17 cellular contexts compared by ENCODE assay signal in genomic region chr7:121383235-121383634, GRCh38. TPM values are rescaled to one million over a fixed set of nuclear protein-coding genes. Genes with fewer than 3 reads are reported as not detected.
DNase-seq lines count a peak whose midpoint lies in the region; ATAC-seq and TF ChIP-seq lines count a peak whose summit lies in the region.
"Had no signal": no experiment of that assay in that cellular context is flagged by ENCODE, and none has a peak within 500 bp of the region (broad histone marks: within the 10 kb centered on the region; RNA-seq: fewer than 3 reads in every experiment).

No MANE protein-coding gene starts in this region.

- H3K27ac ChIP-seq in OCI-LY1 (ENCODE audit: low read depth, low read length, poor library complexity, severe bottlenecking) (peak overlapping the region; percentile 77), body of pancreas (peak overlapping the region in 3 of 4 donors; percentile 73 to 82 (median 75)), SK-N-SH (ENCODE audit: low read depth in 2 of 2, low read length in 1 of 2) (no peak overlapping the region)

- intact Hi-C loops in natural killer cell (cut with micrococcal nuclease), result loop anchor here (10.0 kb wide), 1 partner anchor 52 kb away; no protein-coding TSS in a partner anchor
- intact Hi-C loops in body of pancreas (cut with DNase I), result no loop called here

- H3K9me3 ChIP-seq in OCI-LY1 (ENCODE audit: low read length) (no peaks in the 10 kb centered on the region), body of pancreas (no peaks in the 10 kb centered on the region), SK-N-SH (no peaks in the 10 kb centered on the region)
- H3K9me3 ChIP-seq: BE2C, HAP-1 had no signal

- DNase-seq in natural killer cell, result no peak
- no peak for DNase-seq in natural killer cell treated with Interleukin-12 subunit alpha and Interleukin-12 subunit beta and Interleukin-15 and Interleukin-18, amount 100 ng/mL, for 72 hours (ENCODE audit: low spot score)
- no peak for DNase-seq in body of pancreas
- DNase-seq in NK-92 treated with Interleukin-12 subunit alpha and Interleukin-12 subunit beta, amount 100 ng/mL, for 24 hours (lab: John Stamatoyannopoulos, UW), result no peak
- no peak for DNase-seq in osteocyte (ENCODE audit: extremely low spot score, unreplicated experiment)
- DNase-seq in SK-N-SH, result no peak
- no peak for DNase-seq in stimulated activated CD4-positive, alpha-beta T cell treated with anti-CD3 and anti-CD28 coated beads, Interleukin-4, amount 100 ng/mL, for 24 hours
- DNase-seq: BE2C, EL, IMR-90, NCI-H1436 treated with DMSO at 0.1 percent for 48 hours, NCI-H2081 treated with DMSO at 0.1 percent for 48 hours, SIG-M5 had no signal

- H4K20me1 ChIP-seq in OCI-LY1 (ENCODE audit: insufficient read depth, low read length), result no peaks in the 10 kb centered on the region
- H4K20me1 ChIP-seq in SK-N-SH (ENCODE audit: insufficient read depth), result peaks cover 55% of the 10 kb centered on the region

- H3K27ac Mint-ChIP-seq in natural killer cell (peak overlapping the region; percentile 54 to 56), osteocyte (ENCODE audit: unreplicated experiment) (no peak overlapping the region)
- no peak overlapping the region for H3K27ac Mint-ChIP-seq in natural killer cell treated with Interleukin-12 subunit alpha and Interleukin-12 subunit beta and Interleukin-15 and Interleukin-18, amount 100 ng/mL, for 72 hours

- ATAC-seq in natural killer cell, result no peak
- no peak for ATAC-seq in natural killer cell treated with Interleukin-12 subunit alpha and Interleukin-12 subunit beta and Interleukin-15 and Interleukin-18, amount 100 ng/mL, for 72 hours
- ATAC-seq in body of pancreas, result no peak
- ATAC-seq: Panc1 had no signal

- no peak for TF ChIP-seq EP300 in SK-N-SH (IDR thresholded peaks at IDR 0.05; ENCODE audit: borderline replicate concordance in 1 of 2, low read depth in 1 of 2, low read length in 1 of 2)

- TF ChIP-seq POLR2A in body of pancreas (IDR thresholded peaks at IDR 0.05), result no peak

- H3K4me1 ChIP-seq in OCI-LY1 (ENCODE audit: insufficient read depth, low read length, severe bottlenecking), result peaks cover 82% of the 10 kb centered on the region
- H3K4me1 ChIP-seq in body of pancreas, result peaks cover 48% of the 10 kb centered on the region
- peaks cover 6 to 29% of the 10 kb centered on the region in 2 experiments; a peak in 3 of 4 replicates for H3K4me1 ChIP-seq in SK-N-SH (ENCODE audit: control insufficient read depth in 1 of 2, insufficient read depth in 2 of 2, low read depth in 1 of 2, low read length in 1 of 2)
- H3K4me1 ChIP-seq: BE2C, HAP-1 had no signal

- H3K4me3 ChIP-seq in OCI-LY1 (ENCODE audit: low read depth, low read length, poor library complexity, severe bottlenecking), result no peak overlapping the region
- no peak overlapping the region for H3K4me3 ChIP-seq in body of pancreas
- no peak overlapping the region for H3K4me3 ChIP-seq in SK-N-SH (ENCODE audit: low read depth in 2 of 2, low read length in 1 of 2)
- H3K4me3 ChIP-seq: HAP-1 had no signal

- H2AFZ ChIP-seq in OCI-LY1 (ENCODE audit: low read length) (no peak overlapping the region), SK-N-SH (ENCODE audit: low read depth) (no peak overlapping the region)

- H3F3A ChIP-seq in OCI-LY1 (ENCODE audit: insufficient read depth, low read length) (no peaks in the 10 kb centered on the region), SK-N-SH (replicated peaks; ENCODE audit: insufficient read depth) (peaks cover 5% of the 10 kb centered on the region)

- H3K36me3 Mint-ChIP-seq in natural killer cell, result no peaks in the 10 kb centered on the region
- H3K36me3 Mint-ChIP-seq in natural killer cell treated with Interleukin-12 subunit alpha and Interleukin-12 subunit beta and Interleukin-15 and Interleukin-18, amount 100 ng/mL, for 72 hours, result peaks cover 11% of the 10 kb centered on the region
- peaks cover 15% of the 10 kb centered on the region for H3K36me3 Mint-ChIP-seq in osteocyte (ENCODE audit: unreplicated experiment)

- no peaks in the 10 kb centered on the region for H3K9me3 Mint-ChIP-seq in natural killer cell
- no peaks in the 10 kb centered on the region for H3K9me3 Mint-ChIP-seq in natural killer cell treated with Interleukin-12 subunit alpha and Interleukin-12 subunit beta and Interleukin-15 and Interleukin-18, amount 100 ng/mL, for 72 hours
- no peaks in the 10 kb centered on the region for H3K9me3 Mint-ChIP-seq in osteocyte (ENCODE audit: unreplicated experiment)

- H3K4me2 ChIP-seq in OCI-LY1 (ENCODE audit: low read length) (peak overlapping the region; percentile 19; the same call in 1 of the 2 replicates), SK-N-SH (no peak overlapping the region)

- no peaks in the 10 kb centered on the region for H3K9me2 ChIP-seq in OCI-LY1 (ENCODE audit: low read depth, low read length)
- no peaks in the 10 kb centered on the region; the same call in 1 of the 2 replicates for H3K9me2 ChIP-seq in SK-N-SH

- no peak overlapping the region for H3K9ac ChIP-seq in OCI-LY1 (ENCODE audit: low read length)
- no peak overlapping the region for H3K9ac ChIP-seq in SK-N-SH

- no peak overlapping the region for H3K4me3 Mint-ChIP-seq in natural killer cell
- H3K4me3 Mint-ChIP-seq in natural killer cell treated with Interleukin-12 subunit alpha and Interleukin-12 subunit beta and Interleukin-15 and Interleukin-18, amount 100 ng/mL, for 72 hours, result no peak overlapping the region
- H3K4me3 Mint-ChIP-seq in osteocyte (ENCODE audit: unreplicated experiment), result no peak overlapping the region

- WGBS in body of pancreas, 2 donors, result 65 to 95% methylated on average over 2 of the region's 2 CpGs
- 99% methylated on average over 2 of the region's 2 CpGs for WGBS in SK-N-SH (ENCODE audit: low lambda C conversion rate)

- peaks cover 29% of the 10 kb centered on the region for H3K36me3 ChIP-seq in OCI-LY1 (ENCODE audit: insufficient read depth, low read length)
- peaks cover 0 to 1% of the 10 kb centered on the region in 2 donors for H3K36me3 ChIP-seq in body of pancreas (replicated peaks in 1 of 2; ENCODE audit: insufficient read depth in 1 of 2, low read depth in 2 of 2)
- H3K36me3 ChIP-seq in SK-N-SH (replicated peaks in 1 of 2; ENCODE audit: control insufficient read depth in 1 of 2, insufficient read depth in 2 of 2, low read length in 1 of 2), result peaks cover 34 to 57% of the 10 kb centered on the region in 2 experiments
- H3K36me3 ChIP-seq: HAP-1 had no signal

- TF ChIP-seq RAD21 in SK-N-SH (IDR thresholded peaks at IDR 0.05; ENCODE audit: low read length), result no peak

- POLR2A ChIA-PET in SK-N-SH (lab: Yijun Ruan, JAX), result interaction anchor here (1.1 kb wide), 1 partner anchor 13 kb away, joined by 3 read pairs; the partner anchor contains the start of gene FAM3C

- no peaks in the 10 kb centered on the region for H3K27me3 ChIP-seq in OCI-LY1 (ENCODE audit: insufficient read depth, low read length)
- H3K27me3 ChIP-seq in body of pancreas, result no peaks in the 10 kb centered on the region
- no peaks in the 10 kb centered on the region for H3K27me3 ChIP-seq in SK-N-SH (ENCODE audit: insufficient read depth)
- H3K27me3 ChIP-seq: BE2C had no signal

- CTCF ChIA-PET in SK-N-SH (lab: Yijun Ruan, JAX), result interaction anchor here (0.7 to 7.6 kb wide), 6 partner anchors 9 to 392 kb away, joined by 3 to 71 read pairs (median 4); partner anchors contain the start of gene FAM3C

- H3K4me1 Mint-ChIP-seq in natural killer cell, result peaks cover 53 to 60% of the 10 kb centered on the region in 2 donors
- peaks cover 47 to 51% of the 10 kb centered on the region in 2 donors for H3K4me1 Mint-ChIP-seq in natural killer cell treated with Interleukin-12 subunit alpha and Interleukin-12 subunit beta and Interleukin-15 and Interleukin-18, amount 100 ng/mL, for 72 hours (ENCODE audit: low read depth in 2 of 2)
- H3K4me1 Mint-ChIP-seq in osteocyte (ENCODE audit: unreplicated experiment), result peaks cover 46% of the 10 kb centered on the region

- peaks cover 55% of the 10 kb centered on the region for H3K79me2 ChIP-seq in OCI-LY1 (ENCODE audit: insufficient read depth, low read length)
- peaks cover 87% of the 10 kb centered on the region for H3K79me2 ChIP-seq in SK-N-SH (ENCODE audit: insufficient read depth)

- no peaks in the 10 kb centered on the region for H3K27me3 Mint-ChIP-seq in natural killer cell (ENCODE audit: low read depth in 2 of 2)
- H3K27me3 Mint-ChIP-seq in natural killer cell treated with Interleukin-12 subunit alpha and Interleukin-12 subunit beta and Interleukin-15 and Interleukin-18, amount 100 ng/mL, for 72 hours, result no peaks in the 10 kb centered on the region
- no peaks in the 10 kb centered on the region for H3K27me3 Mint-ChIP-seq in osteocyte (ENCODE audit: unreplicated experiment)

- no peak for TF ChIP-seq CTCF in natural killer cell (IDR thresholded peaks at IDR 0.05)
- no peak for TF ChIP-seq CTCF in OCI-LY1 (IDR thresholded peaks at IDR 0.05; ENCODE audit: low read length)
- no peak for TF ChIP-seq CTCF in body of pancreas (IDR thresholded peaks at IDR 0.05)
- no peak for TF ChIP-seq CTCF in osteocyte (IDR thresholded peaks at IDR 0.05)
- TF ChIP-seq CTCF in SK-N-SH (IDR thresholded peaks at IDR 0.05), result no peak

TF ChIP-seq in SK-N-SH, 30 proteins besides CTCF, POLR2A, EP300 and RAD21:
- no peak for TF ChIP-seq SMC3 (IDR thresholded peaks at IDR 0.05; ENCODE audit: low read depth, low read length)
- TF ChIP-seq ELF1 (IDR thresholded peaks at IDR 0.05), result no peak
- TF ChIP-seq YY1 (IDR thresholded peaks at IDR 0.05; ENCODE audit: low read depth), result no peak
TF ChIP-seq in SK-N-SH: peak in this region for 0.

RNA-seq across cellular contexts. Expression of gene FAM3C, which starts 12.9 kb away (rescaled TPM):
- total RNA-seq in natural killer cell (10 to 100 TPM; 24.3 to 42.1 (median 37.0) TPM), body of pancreas (10 to 100 TPM; 33.6 to 69.3 TPM), osteocyte (37.4 and 42.0 TPM in 2 replicates)
- total RNA-seq in natural killer cell treated with Interleukin-12 subunit alpha and Interleukin-12 subunit beta and Interleukin-15 and Interleukin-18, amount 100 ng/mL, for 72 hours, result 10 to 100 TPM; 52.5 to 71.4 TPM
- 80.0 and 111 TPM in 2 replicates for polyA plus RNA-seq in SK-N-SH (2012; rRNA removed)
- polyA plus RNA-seq in SK-N-SH (2012; cell fraction: cytosol; rRNA removed), result 150 and 225 TPM in 2 replicates
- 26.5 and 70.6 TPM in 2 replicates for polyA plus RNA-seq in SK-N-SH (2012; cell fraction: nucleus; rRNA removed)

RNA-seq across cellular contexts. Expression of gene WNT16, which starts 54.4 kb away (rescaled TPM):
- not detected for total RNA-seq in natural killer cell
- not detected for total RNA-seq in natural killer cell treated with Interleukin-12 subunit alpha and Interleukin-12 subunit beta and Interleukin-15 and Interleukin-18, amount 100 ng/mL, for 72 hours
- not detected for total RNA-seq in body of pancreas
- 0.26 and 0.81 TPM in 2 replicates for total RNA-seq in osteocyte
- polyA plus RNA-seq in SK-N-SH (2012; rRNA removed), result 0.05 and 0.10 TPM in 2 replicates
- 0.05 and 0.08 TPM in 2 replicates for polyA plus RNA-seq in SK-N-SH (2012; cell fraction: cytosol; rRNA removed)
- polyA plus RNA-seq in SK-N-SH (2012; cell fraction: nucleus; rRNA removed), result 0.08 and 0.25 TPM in 2 replicates
- total RNA-seq: HT-29 had no signal

Comparison
In these comparisons a context has a peak if more than half of its experiments do, and no peak if none do; other contexts are left out.
1. H3K27ac Mint-ChIP-seq: peak in natural killer cell (2 of 2); none in natural killer cell treated with Interleukin-12 subunit alpha and Interleukin-12 subunit beta and Interleukin-15 and Interleukin-18, amount 100 ng/mL, for 72 hours (0 of 2) and osteocyte (single experiment).
2. H3K27ac ChIP-seq: peak in OCI-LY1 (single experiment) and body of pancreas (3 of 4); none in SK-N-SH (0 of 2).